ENCODE assay signal across 12 cellular contexts in genomic region chr15:92829875-92830274, GRCh38.
A peak's percentile ranks its signal among the peaks of the same experiment; 100 is the strongest.
DNase-seq lines count a peak whose midpoint lies in the region; ATAC-seq and TF ChIP-seq lines count a peak whose summit lies in the region.
"Had no signal": no experiment of that assay in that cellular context is flagged by ENCODE, and none has a peak within 500 bp of the region (broad histone marks: within the 10 kb centered on the region; RNA-seq: fewer than 3 reads in every experiment).

No MANE protein-coding gene starts in this region.

- no peak for TF ChIP-seq CTCF in sigmoid colon (IDR thresholded peaks at IDR 0.05)

- H3K9me3 Mint-ChIP-seq in T-helper 1 cell treated with Interleukin-12 subunit alpha and Interleukin-12 subunit beta and Interleukin-4 antibody, amounts not matched to agents 30 μg/mL and 1 μg/mL, for 36 hours: no peaks in the 10 kb centered on the region

- H2AFZ ChIP-seq in Karpas-422 (ENCODE audit: low read length): peak overlapping the region; percentile 90

- ATAC-seq in GM21528 (IDR thresholded peaks at IDR 0.05; ENCODE audit: low FRiP score, unreplicated experiment): no peak

- 94 to 95% methylated on average over 3 of the region's 3 CpGs for WGBS in sigmoid colon, 2 donors

- H4K20me1 ChIP-seq in Karpas-422 (ENCODE audit: insufficient read depth, low read depth, low read length): no peaks in the 10 kb centered on the region

- peak overlapping the region; percentile 62; the same call in 1 of the 2 replicates for H3K9ac ChIP-seq in Karpas-422 (ENCODE audit: low read length)

- H3K9me3 ChIP-seq in Karpas-422 (ENCODE audit: low read length): no peaks in the 10 kb centered on the region
- H3K9me3 ChIP-seq in effector memory CD4-positive, alpha-beta T cell (ENCODE audit: control insufficient read depth, low read length): no peaks in the 10 kb centered on the region
- no peaks in the 10 kb centered on the region for H3K9me3 ChIP-seq in sigmoid colon

- peaks cover 2% of the 10 kb centered on the region for H3K36me3 Mint-ChIP-seq in T-helper 1 cell treated with Interleukin-12 subunit alpha and Interleukin-12 subunit beta and Interleukin-4 antibody, amounts not matched to agents 30 μg/mL and 1 μg/mL, for 36 hours (ENCODE audit: low read depth)

- TF ChIP-seq POLR2A in sigmoid colon (IDR thresholded peaks at IDR 0.05): no peak

- H3K4me2 ChIP-seq in Karpas-422 (ENCODE audit: low read depth, low read length, poor library complexity, severe bottlenecking): peak overlapping the region; percentile 93

- peaks cover 48% of the 10 kb centered on the region for H3K4me1 Mint-ChIP-seq in T-helper 1 cell treated with Interleukin-12 subunit alpha and Interleukin-12 subunit beta and Interleukin-4 antibody, amounts not matched to agents 30 μg/mL and 1 μg/mL, for 36 hours (ENCODE audit: low read depth)

- H3K27me3 Mint-ChIP-seq in T-helper 1 cell treated with Interleukin-12 subunit alpha and Interleukin-12 subunit beta and Interleukin-4 antibody, amounts not matched to agents 30 μg/mL and 1 μg/mL, for 36 hours (ENCODE audit: low read depth): no peaks in the 10 kb centered on the region

- H3K79me2 ChIP-seq in Karpas-422 (ENCODE audit: low read length): no peaks in the 10 kb centered on the region

- no peak overlapping the region for H3K4me3 Mint-ChIP-seq in T-helper 1 cell treated with Interleukin-12 subunit alpha and Interleukin-12 subunit beta and Interleukin-4 antibody, amounts not matched to agents 30 μg/mL and 1 μg/mL, for 36 hours

- no peak overlapping the region for H3K4me3 ChIP-seq in Karpas-422 (ENCODE audit: low read length)
- H3K4me3 ChIP-seq in effector memory CD4-positive, alpha-beta T cell (ENCODE audit: insufficient read depth, low read depth, low read length, poor library complexity, severe bottlenecking): no peak overlapping the region
- H3K4me3 ChIP-seq in sigmoid colon: no peak overlapping the region

- no peak for TF ChIP-seq EP300 in sigmoid colon (IDR thresholded peaks at IDR 0.05)

- peak overlapping the region; percentile 72 for H3K27ac Mint-ChIP-seq in T-helper 1 cell treated with Interleukin-12 subunit alpha and Interleukin-12 subunit beta and Interleukin-4 antibody, amounts not matched to agents 30 μg/mL and 1 μg/mL, for 36 hours

- H3K9me2 ChIP-seq in Karpas-422 (replicated peaks; ENCODE audit: insufficient read depth, low read length): no peaks in the 10 kb centered on the region

- no peaks in the 10 kb centered on the region for H3K27me3 ChIP-seq in Karpas-422 (ENCODE audit: low read length)
- H3K27me3 ChIP-seq in effector memory CD4-positive, alpha-beta T cell (replicated peaks; ENCODE audit: control insufficient read depth, insufficient read depth, low read length, poor library complexity, severe bottlenecking): no peaks in the 10 kb centered on the region
- H3K27me3 ChIP-seq in sigmoid colon: no peaks in the 10 kb centered on the region

- DNase-seq in T-helper 1 cell (no peak), Karpas-422 (peak; percentile 40), sigmoid colon (no peak), NCI-H1048 (lab: John Stamatoyannopoulos, UW) (no peak), HUDEP-2 (lab: John Stamatoyannopoulos, UW; ENCODE audit: unreplicated experiment in 76 of 76) (no peak)
- no peak for DNase-seq in effector memory CD4-positive, alpha-beta T cell
- DNase-seq: activated CD4-positive, CD25-positive, alpha-beta regulatory T cell; DMS79; NCI-H2081; trophoblast cell had no signal

- intact Hi-C loops in sigmoid colon (cut with DNase I): loop anchor here (2.0 kb wide), 1 partner anchor 19 kb away; no protein-coding TSS in a partner anchor

- H3K4me1 ChIP-seq in Karpas-422 (ENCODE audit: low read length) (peaks cover 56% of the 10 kb centered on the region), sigmoid colon (peaks cover 4 to 41% (median 39%) of the 10 kb centered on the region in 4 donors)
- peaks cover 33% of the 10 kb centered on the region for H3K4me1 ChIP-seq in effector memory CD4-positive, alpha-beta T cell (ENCODE audit: control insufficient read depth, insufficient read depth, low read length, poor library complexity, severe bottlenecking)

- H3K36me3 ChIP-seq in Karpas-422 (ENCODE audit: insufficient read depth, low read length) (no peaks in the 10 kb centered on the region), sigmoid colon (no peaks in the 10 kb centered on the region)
- no peaks in the 10 kb centered on the region for H3K36me3 ChIP-seq in effector memory CD4-positive, alpha-beta T cell (ENCODE audit: control insufficient read depth, insufficient read depth, low read length)

- H3K27ac ChIP-seq in Karpas-422 (ENCODE audit: low read length) (peak overlapping the region; percentile 99), sigmoid colon (peak overlapping the region; percentile 85 to 93 (median 90))
- peak overlapping the region; percentile 88 for H3K27ac ChIP-seq in effector memory CD4-positive, alpha-beta T cell (ENCODE audit: insufficient read depth, low read length, poor library complexity, severe bottlenecking)
